11 cellular contexts compared by ENCODE assay signal in the genomic region with DNA sequence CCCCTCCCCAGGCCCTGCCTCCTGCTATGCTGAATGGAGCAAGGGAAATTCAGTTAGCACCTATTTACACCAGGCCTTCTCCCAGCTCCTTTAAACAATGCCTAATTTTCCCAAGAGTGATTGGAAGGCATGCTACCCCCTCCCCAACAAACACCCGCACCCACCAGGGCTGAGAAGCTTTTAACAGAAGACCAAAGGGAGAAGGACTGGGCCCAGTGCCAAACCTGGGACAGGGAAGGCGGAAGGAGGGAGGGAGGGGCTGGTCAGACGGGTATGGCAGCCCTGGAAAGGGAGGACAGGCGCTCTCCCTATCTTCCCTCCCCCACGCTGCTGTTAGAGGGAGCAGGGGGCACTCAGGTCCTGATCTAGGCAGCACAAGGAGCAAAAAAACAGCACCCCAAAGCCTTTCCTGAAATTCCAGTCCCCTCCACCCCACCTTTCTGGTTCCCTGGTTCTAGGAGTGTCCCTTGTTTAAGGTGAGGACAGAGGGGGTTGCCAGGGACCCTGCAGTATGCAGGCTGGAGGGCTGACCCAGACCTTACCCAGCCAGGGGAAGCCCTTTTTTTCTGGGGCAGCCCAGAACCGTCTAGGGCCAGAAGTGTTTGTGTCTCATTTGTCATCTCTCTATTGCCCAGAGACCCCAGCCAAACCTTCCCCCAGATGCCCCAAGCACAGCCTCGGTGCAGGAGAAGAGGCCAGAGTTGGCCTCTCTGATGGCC. TPM values are rescaled to one million over a fixed set of nuclear protein-coding genes. Genes with fewer than 3 reads are reported as not detected.
DNase-seq lines count a peak whose midpoint lies in the region; ATAC-seq, FAIRE-seq and TF ChIP-seq lines count a peak whose summit lies in the region.
"Had no signal": no experiment of that assay in that cellular context is flagged by ENCODE, and none has a peak within 500 bp of the region (broad histone marks: within the 10 kb centered on the region; RNA-seq: fewer than 3 reads in every experiment).

No MANE protein-coding gene starts in this region.

- peaks cover 18 to 19% of the 10 kb centered on the region in 2 donors for H3K27me3 Mint-ChIP-seq in stimulated activated naive B cell treated with anti-CD40 and anti-IgM and Interleukin-4, amounts not matched to agents 10 μg/mL and 1 μg/mL and 100 μg/mL, for 72 hours
- H3K27me3 Mint-ChIP-seq: central memory CD8-positive, alpha-beta T cell had no signal

- no peaks in the 10 kb centered on the region for H3K27me3 ChIP-seq in adrenal gland
- H3K27me3 ChIP-seq in lower lobe of right lung (ENCODE audit: low read depth), result no peaks in the 10 kb centered on the region
- no peaks in the 10 kb centered on the region for H3K27me3 ChIP-seq in effector memory CD4-positive, alpha-beta T cell (replicated peaks; ENCODE audit: control insufficient read depth, insufficient read depth, low read length, poor library complexity, severe bottlenecking)

- no peak for TF ChIP-seq POLR2A in A549 (IDR thresholded peaks at IDR 0.05; ENCODE audit: low read length)
- TF ChIP-seq POLR2A in adrenal gland (IDR thresholded peaks at IDR 0.05), result no peak

- no peaks in the 10 kb centered on the region for H3K36me3 Mint-ChIP-seq in stimulated activated naive B cell treated with anti-CD40 and anti-IgM and Interleukin-4, amounts not matched to agents 10 μg/mL and 1 μg/mL and 100 μg/mL, for 72 hours

- peak; percentile 44 to 70 for DNase-seq in A549 (ENCODE audit: low read depth in 1 of 2, low spot score in 1 of 2)
- DNase-seq in LoVo (ENCODE audit: low spot score), result peak; percentile 94
- DNase-seq in adrenal gland, result peak; percentile 43 to 73 (median 62)
- DNase-seq in lower lobe of right lung, result peak; percentile 83
- DNase-seq in effector memory CD4-positive, alpha-beta T cell, result no peak
- no peak for DNase-seq in stimulated activated naive B cell treated with anti-CD40 and anti-IgM and Interleukin-4, amounts not matched to agents 10 μg/mL and 1 μg/mL and 100 μg/mL, for 72 hours
- DNase-seq in germinal center (ENCODE audit: low spot score), result no peak
- DNase-seq: retina had no signal

- peaks cover 47% of the 10 kb centered on the region for H3K4me1 ChIP-seq in A549
- H3K4me1 ChIP-seq in adrenal gland (replicated peaks in 1 of 2), result peaks cover 13 to 21% of the 10 kb centered on the region in 2 donors
- peaks cover 17% of the 10 kb centered on the region for H3K4me1 ChIP-seq in lower lobe of right lung
- H3K4me1 ChIP-seq in effector memory CD4-positive, alpha-beta T cell (ENCODE audit: control insufficient read depth, insufficient read depth, low read length, poor library complexity, severe bottlenecking), result peaks cover 4% of the 10 kb centered on the region

- no peaks in the 10 kb centered on the region for H3K9me3 Mint-ChIP-seq in stimulated activated naive B cell treated with anti-CD40 and anti-IgM and Interleukin-4, amounts not matched to agents 10 μg/mL and 1 μg/mL and 100 μg/mL, for 72 hours
- H3K9me3 Mint-ChIP-seq: central memory CD8-positive, alpha-beta T cell had no signal

- H3K9me3 ChIP-seq in A549, result no peaks in the 10 kb centered on the region
- no peaks in the 10 kb centered on the region for H3K9me3 ChIP-seq in adrenal gland (replicated peaks in 1 of 3)
- no peaks in the 10 kb centered on the region for H3K9me3 ChIP-seq in lower lobe of right lung
- H3K9me3 ChIP-seq in effector memory CD4-positive, alpha-beta T cell (ENCODE audit: control insufficient read depth, low read length), result no peaks in the 10 kb centered on the region

- TF ChIP-seq EP300 in A549 (IDR thresholded peaks at IDR 0.05), result no peak

- CTCF ChIA-PET in A549 (lab: Yijun Ruan, JAX), result interaction anchor here (0.9 to 20.5 kb wide), 10 partner anchors 11 to 786 kb away, joined by 3 to 440 read pairs (median 75); a partner anchor contains a TSS

- 18% methylated on average over 7 of the region's 7 CpGs for WGBS in A549 (ENCODE audit: missing lambda C conversion rate)
- WGBS in adrenal gland, 4 donors, result 31 to 39% (median 34%) methylated on average over 6 to 7 of the region's 7 CpGs

- H3K27ac ChIP-seq in A549 (peak overlapping the region; percentile 91 to 99), adrenal gland (peak overlapping the region in 3 of 5 donors; percentile 31 to 86 (median 81)), lower lobe of right lung (peak overlapping the region; percentile 85)
- no peak overlapping the region for H3K27ac ChIP-seq in effector memory CD4-positive, alpha-beta T cell (ENCODE audit: insufficient read depth, low read length, poor library complexity, severe bottlenecking)

- intact Hi-C loops in adrenal gland (cut with DNase I) (no loop called here), lower lobe of right lung (cut with DNase I) (no loop called here)

- no peak overlapping the region for H3K4me3 Mint-ChIP-seq in stimulated activated naive B cell treated with anti-CD40 and anti-IgM and Interleukin-4, amounts not matched to agents 10 μg/mL and 1 μg/mL and 100 μg/mL, for 72 hours
- H3K4me3 Mint-ChIP-seq: central memory CD8-positive, alpha-beta T cell had no signal

- no peak for ATAC-seq in A549
- ATAC-seq in lower lobe of right lung, result peak; percentile 37 to 41
- no peak for ATAC-seq in stimulated activated naive B cell treated with anti-CD40 and anti-IgM and Interleukin-4, amounts not matched to agents 10 μg/mL and 1 μg/mL and 100 μg/mL, for 72 hours (replicated peaks)
- ATAC-seq in GM21737 (IDR thresholded peaks at IDR 0.05; ENCODE audit: unreplicated experiment), result no peak

- H3K36me3 ChIP-seq in adrenal gland (replicated peaks in 1 of 2) (no peaks in the 10 kb centered on the region), lower lobe of right lung (no peaks in the 10 kb centered on the region)
- H3K36me3 ChIP-seq in effector memory CD4-positive, alpha-beta T cell (ENCODE audit: control insufficient read depth, insufficient read depth, low read length), result no peaks in the 10 kb centered on the region

- TF ChIP-seq CTCF in A549 (IDR thresholded peaks at IDR 0.05), result no peak
- TF ChIP-seq CTCF in adrenal gland (IDR thresholded peaks at IDR 0.05), result no peak
- no peak for TF ChIP-seq CTCF in lower lobe of right lung (IDR thresholded peaks at IDR 0.05)

- no peak for TF ChIP-seq RAD21 in A549 (conservative IDR thresholded peaks at IDR 0.05 in 1 of 2, IDR thresholded peaks at IDR 0.05 in 1 of 2)

- H3K4me2 ChIP-seq in A549, result peak overlapping the region; percentile 93

- no peak overlapping the region for H3K4me3 ChIP-seq in A549
- no peak overlapping the region for H3K4me3 ChIP-seq in adrenal gland
- H3K4me3 ChIP-seq in lower lobe of right lung, result no peak overlapping the region
- H3K4me3 ChIP-seq in effector memory CD4-positive, alpha-beta T cell (ENCODE audit: insufficient read depth, low read depth, low read length, poor library complexity, severe bottlenecking), result no peak overlapping the region

- peaks cover 2 to 19% of the 10 kb centered on the region in 2 donors for H3K4me1 Mint-ChIP-seq in stimulated activated naive B cell treated with anti-CD40 and anti-IgM and Interleukin-4, amounts not matched to agents 10 μg/mL and 1 μg/mL and 100 μg/mL, for 72 hours

- POLR2A ChIA-PET in A549 (lab: Yijun Ruan, JAX), result interaction anchor here (0.8 to 6.3 kb wide), 7 partner anchors 11 to 63 kb away, joined by 3 to 208 read pairs (median 12); a partner anchor contains a TSS

- H3K27ac Mint-ChIP-seq in stimulated activated naive B cell treated with anti-CD40 and anti-IgM and Interleukin-4, amounts not matched to agents 10 μg/mL and 1 μg/mL and 100 μg/mL, for 72 hours, result no peak overlapping the region

- no peak for FAIRE-seq in A549 (lab: Jason Lieb, UNC)

TF ChIP-seq in A549, 52 proteins besides CTCF, POLR2A, EP300 and RAD21 (continues in another document):
- TF ChIP-seq, protein P1, sequence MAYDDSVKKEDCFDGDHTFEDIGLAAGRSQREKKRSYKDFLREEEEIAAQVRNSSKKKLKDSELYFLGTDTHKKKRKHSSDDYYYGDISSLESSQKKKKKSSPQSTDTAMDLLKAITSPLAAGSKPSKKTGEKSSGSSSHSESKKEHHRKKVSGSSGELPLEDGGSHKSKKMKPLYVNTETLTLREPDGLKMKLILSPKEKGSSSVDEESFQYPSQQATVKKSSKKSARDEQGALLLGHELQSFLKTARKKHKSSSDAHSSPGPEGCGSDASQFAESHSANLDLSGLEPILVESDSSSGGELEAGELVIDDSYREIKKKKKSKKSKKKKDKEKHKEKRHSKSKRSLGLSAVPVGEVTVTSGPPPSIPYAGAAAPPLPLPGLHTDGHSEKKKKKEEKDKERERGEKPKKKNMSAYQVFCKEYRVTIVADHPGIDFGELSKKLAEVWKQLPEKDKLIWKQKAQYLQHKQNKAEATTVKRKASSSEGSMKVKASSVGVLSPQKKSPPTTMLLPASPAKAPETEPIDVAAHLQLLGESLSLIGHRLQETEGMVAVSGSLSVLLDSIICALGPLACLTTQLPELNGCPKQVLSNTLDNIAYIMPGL (CRISPR knock-in tag; IDR thresholded peaks at IDR 0.05; ENCODE audit: borderline replicate concordance), result no peak

RNA-seq across cellular contexts. Expression of a gene that starts 2.4 kb away (rescaled TPM):
- polyA plus RNA-seq in A549 (2011; rRNA removed) (1,385 and 2,250 TPM in 2 replicates), A549 (2017; fragmentation: RNase III; extraction: RNeasy Plus Mini Kit Qiagen cat#74134 plus additional on column Dnase treatment) (3,173 to 3,781 TPM (median 3,633 TPM) in 3 replicates), adrenal gland (100 to 1,000 TPM in 2 of 3 donors, 10 to 100 TPM in 1; 49.0 to 102 (median 102) TPM)
- polyA plus RNA-seq in A549 (2012; cell fraction: cytosol; rRNA removed), result 2,547 and 2,774 TPM in 2 replicates
- 3,370 and 4,681 TPM in 2 replicates for polyA plus RNA-seq in A549 (2012; cell fraction: nucleus; rRNA removed)
- polyA minus RNA-seq in A549 (2011; rRNA and poly(A)+ RNA removed), result 2,077 and 2,477 TPM in 2 replicates
- total RNA-seq in adrenal gland (100 to 1,000 TPM in 1 of 8 donors, 10 to 100 TPM in 7; 36.0 to 198 (median 71.0) TPM), lower lobe of right lung (139 TPM)

RNA-seq across cellular contexts. Expression of a gene that starts 41.7 kb away (rescaled TPM):
- polyA plus RNA-seq in A549 (2011; rRNA removed) (2,476 and 2,635 TPM in 2 replicates), A549 (2017; fragmentation: RNase III; extraction: RNeasy Plus Mini Kit Qiagen cat#74134 plus additional on column Dnase treatment) (2,534 to 2,941 TPM (median 2,752 TPM) in 3 replicates), adrenal gland (100 to 1,000 TPM in 1 of 3 donors, 10 to 100 TPM in 2; 26.2 to 121 (median 43.9) TPM)
- 2,127 and 2,527 TPM in 2 replicates for polyA plus RNA-seq in A549 (2012; cell fraction: cytosol; rRNA removed)
- 3,075 and 3,600 TPM in 2 replicates for polyA plus RNA-seq in A549 (2012; cell fraction: nucleus; rRNA removed)
- polyA minus RNA-seq in A549 (2011; rRNA and poly(A)+ RNA removed), result 2,971 and 3,475 TPM in 2 replicates
- total RNA-seq in adrenal gland (100 to 1,000 TPM in 1 of 8 donors, 10 to 100 TPM in 7; 16.1 to 136 (median 48.2) TPM), lower lobe of right lung (140 TPM)

RNA-seq across cellular contexts. Expression of a gene that starts 58.5 kb away (rescaled TPM):
- polyA plus RNA-seq in A549 (2011; rRNA removed), result 0.09 TPM in 1 of 2 replicates, not detected in the other
- polyA plus RNA-seq in A549 (2012; cell fraction: cytosol; rRNA removed), result 0.03 TPM in 2 replicates
- 0.20 and 0.29 TPM in 2 replicates for polyA plus RNA-seq in A549 (2012; cell fraction: nucleus; rRNA removed)
- 0.12 TPM in 2 of 3 replicates, not detected in the other for polyA plus RNA-seq in A549 (2017; fragmentation: RNase III; extraction: RNeasy Plus Mini Kit Qiagen cat#74134 plus additional on column Dnase treatment)
- 0.17 TPM in 1 of 2 replicates, not detected in the other for polyA minus RNA-seq in A549 (2011; rRNA and poly(A)+ RNA removed)
- not detected for total RNA-seq in adrenal gland
- polyA plus RNA-seq in adrenal gland, result under 1 TPM in 1 of 3 donors, not detected in 2; 0.34 TPM
- total RNA-seq in lower lobe of right lung, result not detected
- total RNA-seq: T-helper 2 cell treated with Interferon-gamma antibody and Interleukin-4, amounts not matched to agents 100 ng/mL and 5 ng/mL, for 36 hours had no signal

Comparison
In these comparisons a context has a peak if more than half of its experiments do, and no peak if none do; other contexts are left out.
1. ATAC-seq: peak in lower lobe of right lung (2 of 2); none in A549 (0 of 2), stimulated activated naive B cell treated with anti-CD40 and anti-IgM and Interleukin-4, amounts not matched to agents 10 μg/mL and 1 μg/mL and 100 μg/mL, for 72 hours (0 of 2) and GM21737 (single experiment).
2. DNase-seq: peak in A549 (2 of 2), LoVo (single experiment), adrenal gland (7 of 7) and lower lobe of right lung (single experiment); none in effector memory CD4-positive, alpha-beta T cell (0 of 3), stimulated activated naive B cell treated with anti-CD40 and anti-IgM and Interleukin-4, amounts not matched to agents 10 μg/mL and 1 μg/mL and 100 μg/mL, for 72 hours (single experiment) and germinal center (single experiment).